ENCODE assay signal across 1 cellular context in the genomic region with DNA sequence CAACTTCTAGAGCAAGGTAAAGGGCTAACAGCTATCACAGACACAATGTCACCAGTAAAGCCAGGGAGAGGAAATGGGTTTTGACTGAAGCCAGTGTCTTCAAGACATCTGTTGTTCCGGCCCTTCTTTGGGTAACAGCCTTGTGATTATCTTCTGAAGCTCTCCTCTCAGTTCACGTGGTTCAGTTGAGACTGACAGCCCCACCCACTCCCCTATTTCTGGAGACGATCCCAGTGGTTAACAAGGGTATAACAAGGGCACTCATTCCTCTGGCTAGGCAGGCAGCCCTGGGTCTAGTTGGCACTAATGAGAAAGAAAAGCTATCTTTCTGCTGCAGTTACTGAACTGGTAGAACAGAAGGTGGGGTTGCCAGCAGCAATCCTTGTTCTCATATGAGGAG.
TF ChIP-seq lines count a peak whose summit lies in the region.

No MANE protein-coding gene starts in this region.

TF ChIP-seq in K562, 482 proteins besides CTCF, POLR2A, EP300 and RAD21 (continued from another document and continues in another):
- TF ChIP-seq, protein P1, sequence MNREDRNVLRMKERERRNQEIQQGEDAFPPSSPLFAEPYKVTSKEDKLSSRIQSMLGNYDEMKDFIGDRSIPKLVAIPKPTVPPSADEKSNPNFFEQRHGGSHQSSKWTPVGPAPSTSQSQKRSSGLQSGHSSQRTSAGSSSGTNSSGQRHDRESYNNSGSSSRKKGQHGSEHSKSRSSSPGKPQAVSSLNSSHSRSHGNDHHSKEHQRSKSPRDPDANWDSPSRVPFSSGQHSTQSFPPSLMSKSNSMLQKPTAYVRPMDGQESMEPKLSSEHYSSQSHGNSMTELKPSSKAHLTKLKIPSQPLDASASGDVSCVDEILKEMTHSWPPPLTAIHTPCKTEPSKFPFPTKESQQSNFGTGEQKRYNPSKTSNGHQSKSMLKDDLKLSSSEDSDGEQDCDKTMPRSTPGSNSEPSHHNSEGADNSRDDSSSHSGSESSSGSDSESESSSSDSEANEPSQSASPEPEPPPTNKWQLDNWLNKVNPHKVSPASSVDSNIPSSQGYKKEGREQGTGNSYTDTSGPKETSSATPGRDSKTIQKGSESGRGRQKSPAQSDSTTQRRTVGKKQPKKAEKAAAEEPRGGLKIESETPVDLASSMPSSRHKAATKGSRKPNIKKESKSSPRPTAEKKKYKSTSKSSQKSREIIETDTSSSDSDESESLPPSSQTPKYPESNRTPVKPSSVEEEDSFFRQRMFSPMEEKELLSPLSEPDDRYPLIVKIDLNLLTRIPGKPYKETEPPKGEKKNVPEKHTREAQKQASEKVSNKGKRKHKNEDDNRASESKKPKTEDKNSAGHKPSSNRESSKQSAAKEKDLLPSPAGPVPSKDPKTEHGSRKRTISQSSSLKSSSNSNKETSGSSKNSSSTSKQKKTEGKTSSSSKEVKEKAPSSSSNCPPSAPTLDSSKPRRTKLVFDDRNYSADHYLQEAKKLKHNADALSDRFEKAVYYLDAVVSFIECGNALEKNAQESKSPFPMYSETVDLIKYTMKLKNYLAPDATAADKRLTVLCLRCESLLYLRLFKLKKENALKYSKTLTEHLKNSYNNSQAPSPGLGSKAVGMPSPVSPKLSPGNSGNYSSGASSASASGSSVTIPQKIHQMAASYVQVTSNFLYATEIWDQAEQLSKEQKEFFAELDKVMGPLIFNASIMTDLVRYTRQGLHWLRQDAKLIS (CRISPR knock-in tag; IDR thresholded peaks at IDR 0.05): no peak
- TF ChIP-seq, protein P2, sequence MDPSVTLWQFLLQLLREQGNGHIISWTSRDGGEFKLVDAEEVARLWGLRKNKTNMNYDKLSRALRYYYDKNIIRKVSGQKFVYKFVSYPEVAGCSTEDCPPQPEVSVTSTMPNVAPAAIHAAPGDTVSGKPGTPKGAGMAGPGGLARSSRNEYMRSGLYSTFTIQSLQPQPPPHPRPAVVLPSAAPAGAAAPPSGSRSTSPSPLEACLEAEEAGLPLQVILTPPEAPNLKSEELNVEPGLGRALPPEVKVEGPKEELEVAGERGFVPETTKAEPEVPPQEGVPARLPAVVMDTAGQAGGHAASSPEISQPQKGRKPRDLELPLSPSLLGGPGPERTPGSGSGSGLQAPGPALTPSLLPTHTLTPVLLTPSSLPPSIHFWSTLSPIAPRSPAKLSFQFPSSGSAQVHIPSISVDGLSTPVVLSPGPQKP (CRISPR knock-in tag; IDR thresholded peaks at IDR 0.05): no peak
- TF ChIP-seq, protein P3, sequence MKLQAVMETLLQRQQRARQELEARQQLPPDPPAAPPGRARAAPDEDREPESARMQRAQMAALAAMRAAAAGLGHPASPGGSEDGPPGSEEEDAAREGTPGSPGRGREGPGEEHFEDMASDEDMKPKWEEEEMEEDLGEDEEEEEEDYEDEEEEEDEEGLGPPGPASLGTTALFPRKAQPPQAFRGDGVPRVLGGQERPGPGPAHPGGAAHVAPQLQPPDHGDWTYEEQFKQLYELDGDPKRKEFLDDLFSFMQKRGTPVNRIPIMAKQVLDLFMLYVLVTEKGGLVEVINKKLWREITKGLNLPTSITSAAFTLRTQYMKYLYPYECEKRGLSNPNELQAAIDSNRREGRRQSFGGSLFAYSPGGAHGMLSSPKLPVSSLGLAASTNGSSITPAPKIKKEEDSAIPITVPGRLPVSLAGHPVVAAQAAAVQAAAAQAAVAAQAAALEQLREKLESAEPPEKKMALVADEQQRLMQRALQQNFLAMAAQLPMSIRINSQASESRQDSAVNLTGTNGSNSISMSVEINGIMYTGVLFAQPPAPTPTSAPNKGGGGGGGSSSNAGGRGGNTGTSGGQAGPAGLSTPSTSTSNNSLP (IDR thresholded peaks at IDR 0.05; ENCODE audit: borderline replicate concordance, low read depth, low read length): no peak
- TF ChIP-seq, protein P4, sequence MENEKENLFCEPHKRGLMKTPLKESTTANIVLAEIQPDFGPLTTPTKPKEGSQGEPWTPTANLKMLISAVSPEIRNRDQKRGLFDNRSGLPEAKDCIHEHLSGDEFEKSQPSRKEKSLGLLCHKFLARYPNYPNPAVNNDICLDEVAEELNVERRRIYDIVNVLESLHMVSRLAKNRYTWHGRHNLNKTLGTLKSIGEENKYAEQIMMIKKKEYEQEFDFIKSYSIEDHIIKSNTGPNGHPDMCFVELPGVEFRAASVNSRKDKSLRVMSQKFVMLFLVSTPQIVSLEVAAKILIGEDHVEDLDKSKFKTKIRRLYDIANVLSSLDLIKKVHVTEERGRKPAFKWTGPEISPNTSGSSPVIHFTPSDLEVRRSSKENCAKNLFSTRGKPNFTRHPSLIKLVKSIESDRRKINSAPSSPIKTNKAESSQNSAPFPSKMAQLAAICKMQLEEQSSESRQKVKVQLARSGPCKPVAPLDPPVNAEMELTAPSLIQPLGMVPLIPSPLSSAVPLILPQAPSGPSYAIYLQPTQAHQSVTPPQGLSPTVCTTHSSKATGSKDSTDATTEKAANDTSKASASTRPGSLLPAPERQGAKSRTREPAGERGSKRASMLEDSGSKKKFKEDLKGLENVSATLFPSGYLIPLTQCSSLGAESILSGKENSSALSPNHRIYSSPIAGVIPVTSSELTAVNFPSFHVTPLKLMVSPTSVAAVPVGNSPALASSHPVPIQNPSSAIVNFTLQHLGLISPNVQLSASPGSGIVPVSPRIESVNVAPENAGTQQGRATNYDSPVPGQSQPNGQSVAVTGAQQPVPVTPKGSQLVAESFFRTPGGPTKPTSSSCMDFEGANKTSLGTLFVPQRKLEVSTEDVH (IDR thresholded peaks at IDR 0.05; ENCODE audit: low read depth, partially characterized antibody): no peak
- TF ChIP-seq ZNF41 (CRISPR knock-in tag; conservative IDR thresholded peaks at IDR 0.05): no peak
- peak; percentile 80 for TF ChIP-seq MXI1 (IDR thresholded peaks at IDR 0.05; ENCODE audit: low read depth, low read length)
- TF ChIP-seq FOS (IDR thresholded peaks at IDR 0.05; ENCODE audit: extremely low read depth, insufficient read length): no peak
- no peak for TF ChIP-seq RBM14 (IDR thresholded peaks at IDR 0.05; ENCODE audit: borderline replicate concordance, insufficient read depth, low read depth, low read length)
- TF ChIP-seq HDGF (IDR thresholded peaks at IDR 0.05): no peak
- TF ChIP-seq PHF20 (IDR thresholded peaks at IDR 0.05; ENCODE audit: partially characterized antibody): no peak
- no peak for TF ChIP-seq PTTG1 (tag; IDR thresholded peaks at IDR 0.05; ENCODE audit: low read depth)
- TF ChIP-seq ZKSCAN8 (CRISPR knock-in tag; IDR thresholded peaks at IDR 0.05): no peak
- TF ChIP-seq SRF (CRISPR knock-in tag; IDR thresholded peaks at IDR 0.05): peak in 1 of 2 experiments; percentile 74; a peak in 1 of 4 replicates
- TF ChIP-seq ARID1B (IDR thresholded peaks at IDR 0.05): no peak
- no peak for TF ChIP-seq BRF1 (IDR thresholded peaks at IDR 0.05; ENCODE audit: borderline replicate concordance, extremely low read depth, insufficient read length)
- TF ChIP-seq, protein P5, sequence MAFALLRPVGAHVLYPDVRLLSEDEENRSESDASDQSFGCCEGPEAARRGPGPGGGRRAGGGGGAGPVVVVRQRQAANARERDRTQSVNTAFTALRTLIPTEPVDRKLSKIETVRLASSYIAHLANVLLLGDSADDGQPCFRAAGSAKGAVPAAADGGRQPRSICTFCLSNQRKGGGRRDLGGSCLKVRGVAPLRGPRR (CRISPR knock-in tag; IDR thresholded peaks at IDR 0.05): no peak
- no peak for TF ChIP-seq CEBPG (CRISPR knock-in tag; IDR thresholded peaks at IDR 0.05)
- no peak for TF ChIP-seq CEBPG (tag; conservative IDR thresholded peaks at IDR 0.05 in 1 of 2, IDR thresholded peaks at IDR 0.05 in 1 of 2)
- TF ChIP-seq MAFK (IDR thresholded peaks at IDR 0.05; ENCODE audit: low read length): no peak
- TF ChIP-seq, protein P6, sequence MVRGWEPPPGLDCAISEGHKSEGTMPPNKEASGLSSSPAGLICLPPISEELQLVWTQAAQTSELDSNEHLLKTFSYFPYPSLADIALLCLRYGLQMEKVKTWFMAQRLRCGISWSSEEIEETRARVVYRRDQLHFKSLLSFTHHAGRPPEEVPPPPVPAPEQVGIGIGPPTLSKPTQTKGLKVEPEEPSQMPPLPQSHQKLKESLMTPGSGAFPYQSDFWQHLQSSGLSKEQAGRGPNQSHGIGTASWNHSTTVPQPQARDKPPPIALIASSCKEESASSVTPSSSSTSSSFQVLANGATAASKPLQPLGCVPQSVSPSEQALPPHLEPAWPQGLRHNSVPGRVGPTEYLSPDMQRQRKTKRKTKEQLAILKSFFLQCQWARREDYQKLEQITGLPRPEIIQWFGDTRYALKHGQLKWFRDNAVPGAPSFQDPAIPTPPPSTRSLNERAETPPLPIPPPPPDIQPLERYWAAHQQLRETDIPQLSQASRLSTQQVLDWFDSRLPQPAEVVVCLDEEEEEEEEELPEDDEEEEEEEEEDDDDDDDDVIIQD (CRISPR knock-in tag; IDR thresholded peaks at IDR 0.05): no peak
- TF ChIP-seq ZNF239 (CRISPR knock-in tag; IDR thresholded peaks at IDR 0.05): no peak
- TF ChIP-seq, protein P7, sequence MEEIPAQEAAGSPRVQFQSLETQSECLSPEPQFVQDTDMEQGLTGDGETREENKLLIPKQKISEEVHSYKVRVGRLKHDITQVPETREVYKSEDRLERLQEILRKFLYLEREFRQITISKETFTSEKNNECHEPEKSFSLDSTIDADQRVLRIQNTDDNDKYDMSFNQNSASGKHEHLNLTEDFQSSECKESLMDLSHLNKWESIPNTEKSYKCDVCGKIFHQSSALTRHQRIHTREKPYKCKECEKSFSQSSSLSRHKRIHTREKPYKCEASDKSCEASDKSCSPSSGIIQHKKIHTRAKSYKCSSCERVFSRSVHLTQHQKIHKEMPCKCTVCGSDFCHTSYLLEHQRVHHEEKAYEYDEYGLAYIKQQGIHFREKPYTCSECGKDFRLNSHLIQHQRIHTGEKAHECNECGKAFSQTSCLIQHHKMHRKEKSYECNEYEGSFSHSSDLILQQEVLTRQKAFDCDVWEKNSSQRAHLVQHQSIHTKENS (CRISPR knock-in tag; IDR thresholded peaks at IDR 0.05): no peak
- TF ChIP-seq CSDE1 (IDR thresholded peaks at IDR 0.05): no peak
- TF ChIP-seq XRCC4 (IDR thresholded peaks at IDR 0.05; ENCODE audit: extremely low read depth, insufficient read depth, insufficient read length): no peak
- no peak for TF ChIP-seq BACH1 (tag; IDR thresholded peaks at IDR 0.05)
- TF ChIP-seq, protein P8, sequence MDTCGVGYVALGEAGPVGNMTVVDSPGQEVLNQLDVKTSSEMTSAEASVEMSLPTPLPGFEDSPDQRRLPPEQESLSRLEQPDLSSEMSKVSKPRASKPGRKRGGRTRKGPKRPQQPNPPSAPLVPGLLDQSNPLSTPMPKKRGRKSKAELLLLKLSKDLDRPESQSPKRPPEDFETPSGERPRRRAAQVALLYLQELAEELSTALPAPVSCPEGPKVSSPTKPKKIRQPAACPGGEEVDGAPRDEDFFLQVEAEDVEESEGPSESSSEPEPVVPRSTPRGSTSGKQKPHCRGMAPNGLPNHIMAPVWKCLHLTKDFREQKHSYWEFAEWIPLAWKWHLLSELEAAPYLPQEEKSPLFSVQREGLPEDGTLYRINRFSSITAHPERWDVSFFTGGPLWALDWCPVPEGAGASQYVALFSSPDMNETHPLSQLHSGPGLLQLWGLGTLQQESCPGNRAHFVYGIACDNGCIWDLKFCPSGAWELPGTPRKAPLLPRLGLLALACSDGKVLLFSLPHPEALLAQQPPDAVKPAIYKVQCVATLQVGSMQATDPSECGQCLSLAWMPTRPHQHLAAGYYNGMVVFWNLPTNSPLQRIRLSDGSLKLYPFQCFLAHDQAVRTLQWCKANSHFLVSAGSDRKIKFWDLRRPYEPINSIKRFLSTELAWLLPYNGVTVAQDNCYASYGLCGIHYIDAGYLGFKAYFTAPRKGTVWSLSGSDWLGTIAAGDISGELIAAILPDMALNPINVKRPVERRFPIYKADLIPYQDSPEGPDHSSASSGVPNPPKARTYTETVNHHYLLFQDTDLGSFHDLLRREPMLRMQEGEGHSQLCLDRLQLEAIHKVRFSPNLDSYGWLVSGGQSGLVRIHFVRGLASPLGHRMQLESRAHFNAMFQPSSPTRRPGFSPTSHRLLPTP (IDR thresholded peaks at IDR 0.05; ENCODE audit: borderline replicate concordance, extremely low read depth, insufficient read length): no peak
- no peak for TF ChIP-seq ZNF384 (IDR thresholded peaks at IDR 0.05; ENCODE audit: low read depth, low read length)
- TF ChIP-seq, protein P9, sequence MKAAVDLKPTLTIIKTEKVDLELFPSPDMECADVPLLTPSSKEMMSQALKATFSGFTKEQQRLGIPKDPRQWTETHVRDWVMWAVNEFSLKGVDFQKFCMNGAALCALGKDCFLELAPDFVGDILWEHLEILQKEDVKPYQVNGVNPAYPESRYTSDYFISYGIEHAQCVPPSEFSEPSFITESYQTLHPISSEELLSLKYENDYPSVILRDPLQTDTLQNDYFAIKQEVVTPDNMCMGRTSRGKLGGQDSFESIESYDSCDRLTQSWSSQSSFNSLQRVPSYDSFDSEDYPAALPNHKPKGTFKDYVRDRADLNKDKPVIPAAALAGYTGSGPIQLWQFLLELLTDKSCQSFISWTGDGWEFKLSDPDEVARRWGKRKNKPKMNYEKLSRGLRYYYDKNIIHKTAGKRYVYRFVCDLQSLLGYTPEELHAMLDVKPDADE (conservative IDR thresholded peaks at IDR 0.05; ENCODE audit: control insufficient read depth, low read depth, low read length): no peak
- TF ChIP-seq ERF (CRISPR knock-in tag; IDR thresholded peaks at IDR 0.05): no peak
- TF ChIP-seq, protein P10, sequence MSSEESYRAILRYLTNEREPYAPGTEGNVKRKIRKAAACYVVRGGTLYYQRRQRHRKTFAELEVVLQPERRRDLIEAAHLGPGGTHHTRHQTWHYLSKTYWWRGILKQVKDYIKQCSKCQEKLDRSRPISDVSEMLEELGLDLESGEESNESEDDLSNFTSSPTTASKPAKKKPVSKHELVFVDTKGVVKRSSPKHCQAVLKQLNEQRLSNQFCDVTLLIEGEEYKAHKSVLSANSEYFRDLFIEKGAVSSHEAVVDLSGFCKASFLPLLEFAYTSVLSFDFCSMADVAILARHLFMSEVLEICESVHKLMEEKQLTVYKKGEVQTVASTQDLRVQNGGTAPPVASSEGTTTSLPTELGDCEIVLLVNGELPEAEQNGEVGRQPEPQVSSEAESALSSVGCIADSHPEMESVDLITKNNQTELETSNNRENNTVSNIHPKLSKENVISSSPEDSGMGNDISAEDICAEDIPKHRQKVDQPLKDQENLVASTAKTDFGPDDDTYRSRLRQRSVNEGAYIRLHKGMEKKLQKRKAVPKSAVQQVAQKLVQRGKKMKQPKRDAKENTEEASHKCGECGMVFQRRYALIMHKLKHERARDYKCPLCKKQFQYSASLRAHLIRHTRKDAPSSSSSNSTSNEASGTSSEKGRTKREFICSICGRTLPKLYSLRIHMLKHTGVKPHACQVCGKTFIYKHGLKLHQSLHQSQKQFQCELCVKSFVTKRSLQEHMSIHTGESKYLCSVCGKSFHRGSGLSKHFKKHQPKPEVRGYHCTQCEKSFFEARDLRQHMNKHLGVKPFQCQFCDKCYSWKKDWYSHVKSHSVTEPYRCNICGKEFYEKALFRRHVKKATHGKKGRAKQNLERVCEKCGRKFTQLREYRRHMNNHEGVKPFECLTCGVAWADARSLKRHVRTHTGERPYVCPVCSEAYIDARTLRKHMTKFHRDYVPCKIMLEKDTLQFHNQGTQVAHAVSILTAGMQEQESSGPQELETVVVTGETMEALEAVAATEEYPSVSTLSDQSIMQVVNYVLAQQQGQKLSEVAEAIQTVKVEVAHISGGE (CRISPR knock-in tag; IDR thresholded peaks at IDR 0.05): no peak
- TF ChIP-seq ZEB2 (IDR thresholded peaks at IDR 0.05): no peak
- TF ChIP-seq STAT5B (CRISPR knock-in tag; IDR thresholded peaks at IDR 0.05): no peak
- no peak for TF ChIP-seq ZNF140 (CRISPR knock-in tag; IDR thresholded peaks at IDR 0.05)
